ENCODE assay signal across 8 cellular contexts in genomic region chr1:36397378-36398230, GRCh38. TPM values are rescaled to one million over a fixed set of nuclear protein-coding genes. Genes with fewer than 3 reads are reported as not detected.
DNase-seq lines count a peak whose midpoint lies in the region; ATAC-seq and FAIRE-seq lines count a peak whose summit lies in the region.

Gene LSM10, minus strand, starts transcription at chr1:36397908. Its CDS starts 3,779 bp downstream, at chr1:36394129.

- DNase-seq in COLO668 (lab: John Stamatoyannopoulos, UW; ENCODE audit: unreplicated experiment): peak; percentile 99
- DNase-seq in HTR-8/SVneo (ENCODE audit: insufficient read length, low spot score): peak; percentile 90
- peak; percentile 89 for DNase-seq in NOMO-1 treated with DMSO at 0.1 percent for 48 hours (lab: John Stamatoyannopoulos, UW; ENCODE audit: unreplicated experiment)
- peak; percentile 79 to 87 (median 83) for DNase-seq in effector memory CD4-positive, alpha-beta T cell
- DNase-seq in medulla oblongata (ENCODE audit: extremely low spot score): peak; percentile 98
- peak; percentile 82 for DNase-seq in stimulated activated CD8-positive, alpha-beta memory T cell treated with anti-CD3 and anti-CD28 coated beads, Interleukin-12 subunit alpha, Interleukin-12 subunit beta, amount 100 ng/mL, for 1 hour (ENCODE audit: low read depth)

- H3K4me3 ChIP-seq in effector memory CD4-positive, alpha-beta T cell (ENCODE audit: insufficient read depth, low read depth, low read length, poor library complexity, severe bottlenecking): peak within 1 kb of the TSS; percentile 80

- CTCF ChIA-PET in activated CD8-positive, alpha-beta memory T cell treated with anti-CD3 and anti-CD28 coated beads for 36 hours (lab: Charles Lee): interaction anchor here (0.7 to 3.2 kb wide), 8 partner anchors 8 to 248 kb away, joined by 3 to 16 read pairs (median 4); no protein-coding TSS in a partner anchor

- H3K27me3 ChIP-seq in effector memory CD4-positive, alpha-beta T cell (replicated peaks; ENCODE audit: control insufficient read depth, insufficient read depth, low read length, poor library complexity, severe bottlenecking): no peaks in the 10 kb centered on the region

- peaks cover 18% of the 10 kb centered on the region for H3K36me3 ChIP-seq in effector memory CD4-positive, alpha-beta T cell (ENCODE audit: control insufficient read depth, insufficient read depth, low read length)

- POLR2A ChIA-PET in activated CD8-positive, alpha-beta memory T cell treated with anti-CD3 and anti-CD28 coated beads for 36 hours (lab: Charles Lee): interaction anchor here (0.6 to 6.1 kb wide), 8 partner anchors 11 to 1063 kb away, joined by 3 to 104 read pairs (median 4); partner anchors contain the start of genes SH3D21, STK40 and THRAP3

- ATAC-seq in GM21367 (IDR thresholded peaks at IDR 0.05; ENCODE audit: unreplicated experiment): peak; percentile 66

- peak within 1 kb of the TSS; percentile 82 for H3K27ac ChIP-seq in effector memory CD4-positive, alpha-beta T cell (ENCODE audit: insufficient read depth, low read length, poor library complexity, severe bottlenecking)

- H3K4me1 ChIP-seq in effector memory CD4-positive, alpha-beta T cell (ENCODE audit: control insufficient read depth, insufficient read depth, low read length, poor library complexity, severe bottlenecking): peaks cover 10% of the 10 kb centered on the region

- no peaks in the 10 kb centered on the region for H3K9me3 ChIP-seq in effector memory CD4-positive, alpha-beta T cell (ENCODE audit: control insufficient read depth, low read length)

- peak; percentile 48 for FAIRE-seq in HTR-8/SVneo (lab: Jason Lieb, UNC)

RNA-seq across cellular contexts. Expression of gene LSM10, which starts in this region (rescaled TPM):
- total RNA-seq in activated CD8-positive, alpha-beta memory T cell treated with anti-CD3 and anti-CD28 coated beads for 36 hours: 10 to 100 TPM; 75.7 to 81.0 TPM

Comparison
In these comparisons a context has a peak if more than half of its experiments do, and no peak if none do; other contexts are left out.
1. Peak in every context shown above with its lines: DNase-seq, ATAC-seq, H3K4me3 ChIP-seq and H3K27ac ChIP-seq.